8 cellular contexts compared by ENCODE assay signal in genomic region chr6:115838763-115839401, GRCh38.
A peak's percentile ranks its signal among the peaks of the same experiment; 100 is the strongest.
DNase-seq lines count a peak whose midpoint lies in the region; ATAC-seq lines count a peak whose summit lies in the region.

No MANE protein-coding gene starts in this region.

- DNase-seq in ELF-1 (ENCODE audit: low read depth, low spot score) (peak; percentile 52), RKO (ENCODE audit: low spot score) (peak; percentile 67), glomerular visceral epithelial cell (ENCODE audit: extremely low spot score) (peak; percentile 50), HPDE6-E6E7 (ENCODE audit: extremely low spot score) (no peak), sciatic nerve (ENCODE audit: low spot score) (no peak), SIG-M5 treated with dmso at 0.1 percent for 504 hours (lab: John Stamatoyannopoulos, UW; ENCODE audit: unreplicated experiment) (no peak)

- intact Hi-C loops in sciatic nerve (cut with DNase I) = no loop called here

- ATAC-seq in GM19395 (IDR thresholded peaks at IDR 0.05; ENCODE audit: unreplicated experiment) (peak; percentile 98), HG03139 (IDR thresholded peaks at IDR 0.05; ENCODE audit: unreplicated experiment) (peak; percentile 95), sciatic nerve (no peak)

Comparison
In these comparisons a context has a peak if more than half of its experiments do, and no peak if none do; other contexts are left out.
1. DNase-seq: peak in ELF-1 (single experiment), RKO (single experiment) and glomerular visceral epithelial cell (single experiment); none in HPDE6-E6E7 (single experiment), sciatic nerve (single experiment) and SIG-M5 treated with dmso at 0.1 percent for 504 hours (single experiment).